Comparison of ENCODE assay signal across 22 cellular contexts in the genomic region with DNA sequence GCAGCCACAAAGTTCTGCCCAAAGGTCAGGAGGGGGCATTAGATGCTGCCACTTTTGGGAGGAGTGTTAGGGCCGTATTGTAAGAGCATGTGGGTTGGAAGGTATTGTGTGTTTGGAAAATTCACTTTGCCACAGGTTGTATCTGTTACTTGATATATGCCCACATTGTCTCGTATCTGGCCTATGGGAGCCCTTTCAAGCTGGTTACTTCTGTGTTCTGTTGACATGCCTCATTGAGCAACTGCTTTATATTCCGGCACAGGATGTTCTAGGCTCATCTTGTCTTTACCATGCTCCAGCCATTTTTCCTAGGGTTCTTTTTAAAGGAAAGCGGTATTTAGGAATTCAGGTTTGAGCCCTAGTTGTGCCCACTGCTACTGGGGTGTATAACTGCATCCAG.
"Had no signal": no experiment of that assay in that cellular context is flagged by ENCODE, and none has a peak within 500 bp of the region (broad histone marks: within the 10 kb centered on the region; RNA-seq: fewer than 3 reads in every experiment).

No MANE protein-coding gene starts in this region.

- H3K4me3 Mint-ChIP-seq: activated B cell treated with CpG ODN at 0.5 μM for 24 hours; activated CD4-positive, alpha-beta T cell treated with anti-CD3 and anti-CD28 coated beads for 36 hours; activated naive CD4-positive, alpha-beta T cell treated with anti-CD3 and anti-CD28 coated beads for 36 hours; activated naive CD8-positive, alpha-beta T cell treated with anti-CD3 and anti-CD28 coated beads, Interleukin-2, amount 10 ng/mL, durations not matched to agents 7 days and 5 days; naive thymus-derived CD8-positive, alpha-beta T cell; T-helper 1 cell treated with Interleukin-12 subunit alpha and Interleukin-12 subunit beta and Interleukin-4 antibody, amounts not matched to agents 30 μg/mL and 1 μg/mL, for 36 hours had no signal

- FAIRE-seq: kidney had no signal

- H3K27ac ChIP-seq: cardiac muscle cell, lower lobe of right lung, right atrium auricular region, spleen, upper lobe of right lung had no signal

- DNase-seq: activated B cell treated with CpG ODN at 0.5 μM for 24 hours; activated CD4-positive, alpha-beta T cell treated with anti-CD3 and anti-CD28 coated beads for 36 hours; activated CD4-positive, alpha-beta T cell treated with anti-CD3 and anti-CD28 coated beads, Interleukin-2, amount 50 U/mL, for 4 hours; activated effector memory CD4-positive, alpha-beta T cell treated with Interleukin-2 at 50 U/mL for 16 hours; activated naive CD4-positive, alpha-beta T cell treated with anti-CD3 and anti-CD28 coated beads for 36 hours; activated naive CD8-positive, alpha-beta T cell treated with anti-CD3 and anti-CD28 coated beads, Interleukin-2, amount 10 ng/mL, durations not matched to agents 7 days and 5 days; activated T-cell treated with anti-CD3 and anti-CD28 coated beads, Interleukin-2, amount 50 U/mL, for 48 hours; amygdala; foreskin fibroblast; kidney; lower lobe of right lung; naive thymus-derived CD8-positive, alpha-beta T cell; spleen; stimulated activated CD4-positive, alpha-beta T cell treated with anti-CD3 and anti-CD28 coated beads, Interleukin-4, amount 100 ng/mL, for 1 hour; stimulated activated naive CD8-positive, alpha-beta T cell treated with anti-CD3 and anti-CD28 coated beads, Interleukin-15, Interleukin-2, amounts not matched to agents 100 U/mL and 50 U/mL, for 24 hours; T1000; upper lobe of right lung had no signal

- H3K4me3 ChIP-seq: cardiac muscle cell, lower lobe of right lung, right atrium auricular region, spleen, upper lobe of right lung had no signal

- H3K27ac Mint-ChIP-seq: activated B cell treated with CpG ODN at 0.5 μM for 24 hours; activated CD4-positive, alpha-beta T cell treated with anti-CD3 and anti-CD28 coated beads for 36 hours; activated naive CD4-positive, alpha-beta T cell treated with anti-CD3 and anti-CD28 coated beads for 36 hours; activated naive CD8-positive, alpha-beta T cell treated with anti-CD3 and anti-CD28 coated beads, Interleukin-2, amount 10 ng/mL, durations not matched to agents 7 days and 5 days; progenitor cell of endocrine pancreas; T-helper 1 cell treated with Interleukin-12 subunit alpha and Interleukin-12 subunit beta and Interleukin-4 antibody, amounts not matched to agents 30 μg/mL and 1 μg/mL, for 36 hours had no signal

- H3K9me3 ChIP-seq: lower lobe of right lung, right atrium auricular region, spleen, upper lobe of right lung had no signal

- H3K27me3 ChIP-seq: cardiac muscle cell, right atrium auricular region, spleen, upper lobe of right lung had no signal

- H3K27me3 Mint-ChIP-seq: activated B cell treated with CpG ODN at 0.5 μM for 24 hours; activated CD4-positive, alpha-beta T cell treated with anti-CD3 and anti-CD28 coated beads for 36 hours; activated naive CD8-positive, alpha-beta T cell treated with anti-CD3 and anti-CD28 coated beads, Interleukin-2, amount 10 ng/mL, durations not matched to agents 7 days and 5 days; naive thymus-derived CD8-positive, alpha-beta T cell; progenitor cell of endocrine pancreas had no signal

- H3K9me3 Mint-ChIP-seq: activated B cell treated with CpG ODN at 0.5 μM for 24 hours; activated naive CD4-positive, alpha-beta T cell treated with anti-CD3 and anti-CD28 coated beads for 36 hours; activated naive CD8-positive, alpha-beta T cell treated with anti-CD3 and anti-CD28 coated beads, Interleukin-2, amount 10 ng/mL, durations not matched to agents 7 days and 5 days; naive thymus-derived CD8-positive, alpha-beta T cell; T-helper 1 cell treated with Interleukin-12 subunit alpha and Interleukin-12 subunit beta and Interleukin-4 antibody, amounts not matched to agents 30 μg/mL and 1 μg/mL, for 36 hours had no signal

- ATAC-seq: activated CD4-positive, alpha-beta T cell treated with anti-CD3 and anti-CD28 coated beads for 36 hours; left lobe of liver; lower lobe of right lung; naive thymus-derived CD8-positive, alpha-beta T cell; stimulated activated naive CD8-positive, alpha-beta T cell treated with anti-CD3 and anti-CD28 coated beads, Interleukin-15, Interleukin-2, amounts not matched to agents 100 U/mL and 50 U/mL, for 24 hours; upper lobe of right lung had no signal
